In genomic region chrX:112654871-112655270, GRCh38 we compare ENCODE assay signal across 22 cellular contexts. TPM values are rescaled to one million over a fixed set of nuclear protein-coding genes. Genes with fewer than 3 reads are reported as not detected.
DNase-seq lines count a peak whose midpoint lies in the region; ATAC-seq and TF ChIP-seq lines count a peak whose summit lies in the region.
"Had no signal": no experiment of that assay in that cellular context is flagged by ENCODE, and none has a peak within 500 bp of the region (broad histone marks: within the 10 kb centered on the region; RNA-seq: fewer than 3 reads in every experiment).

No MANE protein-coding gene starts in this region.

- ATAC-seq in activated T-cell treated with anti-CD3 and anti-CD28 coated beads, Interleukin-2, amount 50 U/mL, for 72 hours (replicated peaks in 1 of 2), result peak; percentile 44 to 59
- ATAC-seq: left lung, mucosa of descending colon had no signal

- H3K36me3 Mint-ChIP-seq in activated T-cell treated with anti-CD3 and anti-CD28 coated beads, Interleukin-2, amount 50 U/mL, for 72 hours (ENCODE audit: insufficient read depth in 2 of 2), result peaks cover 4 to 5% of the 10 kb centered on the region in 2 donors

- H3K27me3 Mint-ChIP-seq in activated T-cell treated with anti-CD3 and anti-CD28 coated beads, Interleukin-2, amount 50 U/mL, for 72 hours (ENCODE audit: low read depth), result peaks cover 25% of the 10 kb centered on the region
- H3K27me3 Mint-ChIP-seq: activated naive CD4-positive, alpha-beta T cell treated with anti-CD3 and anti-CD28 coated beads, Interleukin-2, amount 10 ng/mL, durations not matched to agents 7 days and 5 days; CD4-positive, alpha-beta memory T cell had no signal

- no peaks in the 10 kb centered on the region for H3K27me3 ChIP-seq in MM.1S (replicated peaks; ENCODE audit: insufficient read depth, low read length)
- H3K27me3 ChIP-seq: cardiac muscle cell, esophagus muscularis mucosa had no signal

- TF ChIP-seq CTCF in fibroblast of mammary gland (conservative IDR thresholded peaks at IDR 0.05; ENCODE audit: control insufficient read depth, insufficient read depth, low read depth, low read length), result no peak
- no peak for TF ChIP-seq CTCF in MM.1S (IDR thresholded peaks at IDR 0.05; ENCODE audit: low read length)

- H3K27ac ChIP-seq in MM.1S (ENCODE audit: low read length), result no peak overlapping the region
- H3K27ac ChIP-seq: cardiac muscle cell, esophagus muscularis mucosa, left lung, PC-9, uterus had no signal

- peaks cover 4 to 5% of the 10 kb centered on the region in 2 donors for H3K9me3 Mint-ChIP-seq in activated T-cell treated with anti-CD3 and anti-CD28 coated beads, Interleukin-2, amount 50 U/mL, for 72 hours

- no peaks in the 10 kb centered on the region for H3K79me2 ChIP-seq in MM.1S (ENCODE audit: low read length)

- no peaks in the 10 kb centered on the region for H3F3A ChIP-seq in MM.1S (ENCODE audit: insufficient read depth, low read length)

- no peaks in the 10 kb centered on the region for H4K20me1 ChIP-seq in MM.1S (ENCODE audit: insufficient read depth, low read length)

- no peak overlapping the region for H2AFZ ChIP-seq in MM.1S (ENCODE audit: low read length)
- H2AFZ ChIP-seq: PC-9 had no signal

- no peak overlapping the region for H3K4me2 ChIP-seq in MM.1S (ENCODE audit: low read depth, low read length)
- H3K4me2 ChIP-seq: PC-9 had no signal

- H3K27ac Mint-ChIP-seq in activated T-cell treated with anti-CD3 and anti-CD28 coated beads, Interleukin-2, amount 50 U/mL, for 72 hours, result no peak overlapping the region
- H3K27ac Mint-ChIP-seq: activated naive CD4-positive, alpha-beta T cell treated with anti-CD3 and anti-CD28 coated beads, Interleukin-2, amount 10 ng/mL, durations not matched to agents 7 days and 5 days; CD4-positive, alpha-beta memory T cell had no signal

- no peak overlapping the region for H3K4me3 Mint-ChIP-seq in activated T-cell treated with anti-CD3 and anti-CD28 coated beads, Interleukin-2, amount 50 U/mL, for 72 hours
- H3K4me3 Mint-ChIP-seq: activated naive CD4-positive, alpha-beta T cell treated with anti-CD3 and anti-CD28 coated beads, Interleukin-2, amount 10 ng/mL, durations not matched to agents 7 days and 5 days; CD4-positive, alpha-beta memory T cell had no signal

- no peaks in the 10 kb centered on the region for H3K36me3 ChIP-seq in MM.1S (replicated peaks; ENCODE audit: insufficient read depth, low read length)
- H3K36me3 ChIP-seq: cardiac muscle cell, esophagus muscularis mucosa, left lung, uterus had no signal

- no peak overlapping the region for H3K4me3 ChIP-seq in fibroblast of mammary gland (ENCODE audit: control insufficient read depth, low read depth, low read length)
- no peak overlapping the region for H3K4me3 ChIP-seq in MM.1S (ENCODE audit: low read length)
- H3K4me3 ChIP-seq: cardiac muscle cell, esophagus muscularis mucosa, left lung, mucosa of descending colon, PC-9, uterus had no signal

- no peaks in the 10 kb centered on the region for H3K9me2 ChIP-seq in MM.1S (replicated peaks; ENCODE audit: insufficient read depth, low read length)

- no peaks in the 10 kb centered on the region for H3K9me3 ChIP-seq in MM.1S (replicated peaks; ENCODE audit: insufficient read depth, low read length)
- H3K9me3 ChIP-seq: esophagus muscularis mucosa, left lung, mucosa of descending colon, uterus had no signal

- no peak overlapping the region for H3K9ac ChIP-seq in MM.1S (ENCODE audit: low read length)

- H3K4me1 Mint-ChIP-seq in activated T-cell treated with anti-CD3 and anti-CD28 coated beads, Interleukin-2, amount 50 U/mL, for 72 hours (ENCODE audit: low read depth), result no peaks in the 10 kb centered on the region
- H3K4me1 Mint-ChIP-seq: activated naive CD4-positive, alpha-beta T cell treated with anti-CD3 and anti-CD28 coated beads, Interleukin-2, amount 10 ng/mL, durations not matched to agents 7 days and 5 days; CD4-positive, alpha-beta memory T cell had no signal

- H3K4me1 ChIP-seq in MM.1S (ENCODE audit: low read length), result no peaks in the 10 kb centered on the region
- H3K4me1 ChIP-seq: esophagus muscularis mucosa, left lung, uterus had no signal

- no peak for DNase-seq in activated T-cell treated with anti-CD3 and anti-CD28 coated beads, Interleukin-2, amount 50 U/mL, for 72 hours
- DNase-seq in activated T-cell treated with anti-CD3 and anti-CD28 coated beads for 4 hours (no peak), NCI-H82 treated with DMSO at 0.1 percent for 48 hours (lab: John Stamatoyannopoulos, UW; ENCODE audit: unreplicated experiment) (peak; percentile 81), fibroblast of mammary gland (ENCODE audit: low read depth) (peak; percentile 55), stromal cell of bone marrow (ENCODE audit: low read depth) (peak; percentile 45), MM.1S (no peak), NCI-H2029 treated with DMSO at 0.1 percent for 48 hours (lab: John Stamatoyannopoulos, UW) (no peak), T1000 (lab: John Stamatoyannopoulos, UW) (no peak)
- DNase-seq: activated CD4-positive, alpha-beta T cell treated with anti-CD3 and anti-CD28 coated beads for 1 hour; activated CD8-positive, alpha-beta memory T cell treated with anti-CD3 and anti-CD28 coated beads, Interleukin-2, amount 50 U/mL, for 4 hours; activated naive CD4-positive, alpha-beta T cell treated with anti-CD3 and anti-CD28 coated beads, Interleukin-2, amount 10 ng/mL, durations not matched to agents 7 days and 5 days; CD4-positive, alpha-beta memory T cell; DMS79; left lung; mucosa of descending colon; NCI-H1092; NCI-H774; PC-9; retina; uterus had no signal

RNA-seq across cellular contexts. Expression of gene LHFPL1, which starts 24.9 kb away (rescaled TPM):
- total RNA-seq in activated T-cell treated with anti-CD3 and anti-CD28 coated beads, Interleukin-2, amount 50 U/mL, for 72 hours, result under 1 TPM in 1 of 2 donors, not detected in 1; 0.28 TPM
- total RNA-seq: esophagus muscularis mucosa, PC-9 had no signal

Comparison
In these comparisons a context has a peak if more than half of its experiments do, and no peak if none do; other contexts are left out.
1. DNase-seq: peak in NCI-H82 treated with DMSO at 0.1 percent for 48 hours (single experiment), fibroblast of mammary gland (single experiment) and stromal cell of bone marrow (single experiment); none in activated T-cell treated with anti-CD3 and anti-CD28 coated beads, Interleukin-2, amount 50 U/mL, for 72 hours (0 of 2), activated T-cell treated with anti-CD3 and anti-CD28 coated beads for 4 hours (single experiment), MM.1S (single experiment), NCI-H2029 treated with DMSO at 0.1 percent for 48 hours (single experiment) and T1000 (single experiment).